28 cellular contexts compared by ENCODE assay signal in the genomic region with DNA sequence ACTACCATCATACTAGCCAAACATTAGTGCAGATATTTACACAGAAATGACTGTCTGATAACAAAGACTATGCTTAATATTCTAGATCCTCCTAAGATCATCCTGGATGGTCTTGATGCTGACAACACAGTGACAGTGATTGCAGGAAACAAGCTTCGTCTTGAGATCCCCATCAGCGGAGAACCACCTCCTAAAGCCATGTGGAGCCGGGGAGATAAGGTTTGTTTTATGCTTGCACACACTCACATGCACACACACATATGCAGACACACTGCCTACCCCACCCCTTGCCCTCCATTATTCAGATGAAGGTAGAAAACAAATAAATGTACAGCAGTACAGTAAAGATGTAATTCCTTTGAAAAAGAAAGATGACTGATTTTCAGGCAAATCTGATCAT. TPM values are rescaled to one million over a fixed set of nuclear protein-coding genes. Genes with fewer than 3 reads are reported as not detected.
"Had no signal": no experiment of that assay in that cellular context is flagged by ENCODE, and none has a peak within 500 bp of the region (broad histone marks: within the 10 kb centered on the region; RNA-seq: fewer than 3 reads in every experiment).

No MANE protein-coding gene starts in this region.

- H3K9me3 Mint-ChIP-seq: activated CD4-positive, alpha-beta memory T cell treated with anti-CD3 and anti-CD28 coated beads, Interleukin-2, amount 10 ng/mL, durations not matched to agents 7 days and 5 days; T-cell had no signal

- H3K27ac Mint-ChIP-seq: activated CD4-positive, alpha-beta memory T cell treated with anti-CD3 and anti-CD28 coated beads, Interleukin-2, amount 10 ng/mL, durations not matched to agents 7 days and 5 days; activated CD4-positive, alpha-beta T cell treated with anti-CD3 and anti-CD28 coated beads for 36 hours; T-cell had no signal

- H3K27ac ChIP-seq: breast epithelium, SK-N-MC, WERI-Rb-1 had no signal

- H3K27me3 ChIP-seq: breast epithelium, MG63 had no signal

- H3K4me3 ChIP-seq: breast epithelium, MG63, SK-N-MC had no signal

- H3K9me3 ChIP-seq: breast epithelium, MG63 had no signal

- DNase-seq: activated CD4-positive, alpha-beta memory T cell treated with anti-CD3 and anti-CD28 coated beads, Interleukin-2, amount 10 ng/mL, durations not matched to agents 7 days and 5 days; activated CD4-positive, alpha-beta T cell treated with anti-CD3 and anti-CD28 coated beads for 36 hours; activated CD4-positive, alpha-beta T cell treated with anti-CD3 and anti-CD28 coated beads, Interleukin-2, amount 50 U/mL, for 1 hour; activated CD8-positive, alpha-beta memory T cell treated with anti-CD3 and anti-CD28 coated beads, Interleukin-2, amount 50 U/mL, for 48 hours; activated naive CD4-positive, alpha-beta T cell treated with anti-CD3 and anti-CD28 coated beads, Interleukin-2, amount 50 U/mL, for 16 hours; activated T-cell treated with anti-CD3 and anti-CD28 coated beads, Interleukin-2, amount 50 U/mL, for 1 hour; aorta; central memory CD4-positive, alpha-beta T cell; MG63; MV-4-11; NCI-H1092 treated with DMSO at 0.1 percent for 48 hours; NCI-H1417 treated with DMSO at 0.1 percent for 48 hours; NCI-H1694; NCI-H2029; NCI-H2107; NCI-H345; NCI-H510A; NCI-H82; RPMI8226; T-cell; T-helper 2 cell; T1000; WERI-Rb-1 had no signal

- H3K36me3 Mint-ChIP-seq: T-cell had no signal

- ATAC-seq: activated CD4-positive, alpha-beta T cell treated with anti-CD3 and anti-CD28 coated beads for 36 hours; Panc1; Right ventricle myocardium inferior; T-cell had no signal

- H3K4me3 Mint-ChIP-seq: activated CD4-positive, alpha-beta memory T cell treated with anti-CD3 and anti-CD28 coated beads, Interleukin-2, amount 10 ng/mL, durations not matched to agents 7 days and 5 days; activated CD4-positive, alpha-beta T cell treated with anti-CD3 and anti-CD28 coated beads for 36 hours; T-cell had no signal

- H3K36me3 ChIP-seq: breast epithelium, MG63, WERI-Rb-1 had no signal

- H3K4me1 ChIP-seq: breast epithelium had no signal

- H3K4me1 Mint-ChIP-seq: activated CD4-positive, alpha-beta memory T cell treated with anti-CD3 and anti-CD28 coated beads, Interleukin-2, amount 10 ng/mL, durations not matched to agents 7 days and 5 days; activated CD4-positive, alpha-beta T cell treated with anti-CD3 and anti-CD28 coated beads for 36 hours had no signal

RNA-seq across cellular contexts. Expression of a gene that starts 58.3 kb away (rescaled TPM):
- total RNA-seq: activated CD4-positive, alpha-beta memory T cell treated with anti-CD3 and anti-CD28 coated beads, Interleukin-2, amount 10 ng/mL, durations not matched to agents 7 days and 5 days; activated CD4-positive, alpha-beta T cell treated with anti-CD3 and anti-CD28 coated beads for 36 hours; aorta; OCI-LY7; T-cell had no signal
